Comparison of ENCODE assay signal across 20 cellular contexts in genomic region chr10:69506487-69506833, GRCh38. TPM values are rescaled to one million over a fixed set of nuclear protein-coding genes. Genes with fewer than 3 reads are reported as not detected.
DNase-seq lines count a peak whose midpoint lies in the region; ATAC-seq, FAIRE-seq and TF ChIP-seq lines count a peak whose summit lies in the region.
"Had no signal": no experiment of that assay in that cellular context is flagged by ENCODE, and none has a peak within 500 bp of the region (broad histone marks: within the 10 kb centered on the region; RNA-seq: fewer than 3 reads in every experiment).

No MANE protein-coding gene starts in this region.

- peak overlapping the region; percentile 65 to 91; a peak in 5 of 6 replicates for H3K27ac ChIP-seq in A549
- H3K27ac ChIP-seq in HCT116 (ENCODE audit: low read depth, low read length), result peak overlapping the region; percentile 41; the same call in 1 of the 2 replicates
- peak overlapping the region in 3 of 4 donors; percentile 82 to 84 (median 83) for H3K27ac ChIP-seq in gastroesophageal sphincter
- peak overlapping the region; percentile 69 to 93 (median 78) for H3K27ac ChIP-seq in sigmoid colon
- H3K27ac ChIP-seq: ascending aorta, epithelial cell of prostate, neutrophil had no signal

- H3K9ac ChIP-seq in HCT116 (ENCODE audit: low read length), result no peak overlapping the region

- TF ChIP-seq CTCF in A549 (IDR thresholded peaks at IDR 0.05) (no peak), HCT116 (IDR thresholded peaks at IDR 0.05 in 2 of 3, conservative IDR thresholded peaks at IDR 0.05 in 1 of 3; ENCODE audit: borderline replicate concordance in 1 of 3, insufficient read depth in 1 of 3, low read depth in 2 of 3, low read length in 2 of 3) (no peak), gastroesophageal sphincter (IDR thresholded peaks at IDR 0.05) (no peak), sigmoid colon (IDR thresholded peaks at IDR 0.05) (no peak)

- peaks cover 13% of the 10 kb centered on the region for H3K4me1 ChIP-seq in A549
- H3K4me1 ChIP-seq in HCT116 (ENCODE audit: control insufficient read depth in 1 of 2, insufficient read depth in 2 of 2, low read length in 2 of 2), result peaks cover 7 to 13% of the 10 kb centered on the region in 2 experiments; a peak in 3 of 4 replicates
- peaks cover 0 to 29% (median 5%) of the 10 kb centered on the region in 3 donors for H3K4me1 ChIP-seq in gastroesophageal sphincter
- peaks cover 0 to 28% (median 23%) of the 10 kb centered on the region in 4 donors for H3K4me1 ChIP-seq in sigmoid colon

- 100% methylated on average over 2 of the region's 3 CpGs for WGBS in A549 (ENCODE audit: missing lambda C conversion rate)
- WGBS in gastroesophageal sphincter (ENCODE audit: low coverage in 1 of 2), 2 donors, result 80% methylated on average over 1 of the region's 3 CpGs; no CpG with 5 or more reads in 1 of the 2 donors
- 92 to 95% methylated on average over 3 of the region's 3 CpGs for WGBS in sigmoid colon, 2 donors

- TF ChIP-seq RAD21 in A549 (conservative IDR thresholded peaks at IDR 0.05 in 1 of 2, IDR thresholded peaks at IDR 0.05 in 1 of 2) (no peak), HCT116 (IDR thresholded peaks at IDR 0.05; ENCODE audit: low read depth) (no peak)

- intact Hi-C loops in HCT116 (cut with micrococcal nuclease), result loop anchor here (5.0 to 10.0 kb wide), 2 partner anchors 52 to 269 kb away; partner anchors contain the start of gene TSPAN15
- intact Hi-C loops in sigmoid colon (cut with DNase I), result loop anchor here (10.0 kb wide), 1 partner anchor 182 kb away; no protein-coding TSS in a partner anchor

- H3K79me2 ChIP-seq in HCT116 (ENCODE audit: insufficient read depth, low read length), result no peaks in the 10 kb centered on the region

- H2AFZ ChIP-seq in HCT116 (ENCODE audit: low read depth, low read length, poor library complexity, severe bottlenecking), result no peak overlapping the region

- FAIRE-seq in A549 (lab: Jason Lieb, UNC), result no peak
- FAIRE-seq: GM12878 had no signal

- DNase-seq in A549 (ENCODE audit: low read depth in 1 of 2, low spot score in 1 of 2), result no peak
- DNase-seq in HCT116 (ENCODE audit: low read depth, low spot score), result no peak
- no peak for DNase-seq in sigmoid colon
- DNase-seq in DMS153 (lab: John Stamatoyannopoulos, UW), result no peak
- DNase-seq in T-helper 2 cell, result no peak
- DNase-seq: activated CD8-positive, alpha-beta T cell treated with anti-CD3 and anti-CD28 coated beads, Interleukin-2, amount 10 ng/mL, durations not matched to agents 7 days and 5 days; colonic mucosa; GOT3; KBM-7; NCI-H1092 treated with DMSO at 0.1 percent for 48 hours; NCI-H2171 treated with DMSO at 0.1 percent for 48 hours; NCI-H82; stimulated activated CD4-positive, alpha-beta T cell treated with anti-CD3 and anti-CD28 coated beads, Interleukin-4, amount 100 ng/mL, for 4 hours had no signal

- H3K36me3 ChIP-seq in HCT116 (ENCODE audit: control insufficient read depth in 1 of 2, insufficient read depth in 2 of 2, low read length in 2 of 2) (no peaks in the 10 kb centered on the region; a peak in 1 of 4 replicates), gastroesophageal sphincter (peaks cover 0 to 37% of the 10 kb centered on the region in 2 donors), sigmoid colon (peaks cover 0 to 28% (median 13%) of the 10 kb centered on the region in 4 donors)
- H3K36me3 ChIP-seq: ascending aorta, neutrophil had no signal

- TF ChIP-seq POLR2A in A549 (IDR thresholded peaks at IDR 0.05; ENCODE audit: low read length) (no peak), HCT116 (IDR thresholded peaks at IDR 0.05; ENCODE audit: borderline replicate concordance, extremely low read depth, insufficient read depth, insufficient read length) (no peak), gastroesophageal sphincter (IDR thresholded peaks at IDR 0.05) (no peak), sigmoid colon (IDR thresholded peaks at IDR 0.05) (no peak)

- POLR2A ChIA-PET in A549 (lab: Yijun Ruan, JAX), result no interaction called here
- POLR2A ChIA-PET in HCT116 (lab: Charles Lee), result no interaction called here

- H3K9me3 ChIP-seq in A549, result no peaks in the 10 kb centered on the region
- H3K9me3 ChIP-seq in HCT116 (ENCODE audit: control insufficient read depth in 1 of 2, insufficient read depth in 1 of 2, low read depth in 1 of 2, low read length in 2 of 2), result no peaks in the 10 kb centered on the region
- no peaks in the 10 kb centered on the region for H3K9me3 ChIP-seq in gastroesophageal sphincter
- H3K9me3 ChIP-seq in sigmoid colon, result no peaks in the 10 kb centered on the region
- H3K9me3 ChIP-seq: ascending aorta, colonic mucosa, neutrophil had no signal

- no peak overlapping the region for H3K4me3 ChIP-seq in A549
- H3K4me3 ChIP-seq in HCT116 (replicated peaks in 1 of 2; ENCODE audit: low read depth in 1 of 2, low read length in 2 of 2), result no peak overlapping the region
- no peak overlapping the region for H3K4me3 ChIP-seq in gastroesophageal sphincter
- no peak overlapping the region for H3K4me3 ChIP-seq in sigmoid colon
- H3K4me3 ChIP-seq: ascending aorta, colonic mucosa, GM12878 had no signal

- RAD21 ChIA-PET in HCT116 (lab: Charles Lee; ENCODE audit: low non-redundant PET in 1 of 2, low total read pairs in 2 of 2, uncharacterized antibody in 2 of 2, unreplicated experiment in 2 of 2), result no interaction called here

- ATAC-seq in A549 (peak; percentile 4 to 28; a peak in 1 of 6 replicates), HCT116 (no peak), gastroesophageal sphincter (no peak), GM19455 (IDR thresholded peaks at IDR 0.05; ENCODE audit: unreplicated experiment) (no peak), HG02970 (IDR thresholded peaks at IDR 0.05; ENCODE audit: low FRiP score, unreplicated experiment) (no peak)
- ATAC-seq: activated CD8-positive, alpha-beta T cell treated with anti-CD3 and anti-CD28 coated beads, Interleukin-2, amount 10 ng/mL, durations not matched to agents 7 days and 5 days; GM12878 had no signal

- no peaks in the 10 kb centered on the region for H3K9me2 ChIP-seq in HCT116 (ENCODE audit: insufficient read depth)

- TF ChIP-seq EP300 in A549 (IDR thresholded peaks at IDR 0.05) (no peak), gastroesophageal sphincter (IDR thresholded peaks at IDR 0.05) (no peak), sigmoid colon (IDR thresholded peaks at IDR 0.05) (no peak)

- H3K27me3 ChIP-seq in HCT116 (ENCODE audit: insufficient read depth, low read length), result no peaks in the 10 kb centered on the region
- H3K27me3 ChIP-seq in gastroesophageal sphincter, result no peaks in the 10 kb centered on the region
- H3K27me3 ChIP-seq in sigmoid colon, result no peaks in the 10 kb centered on the region
- H3K27me3 ChIP-seq: ascending aorta, colonic mucosa had no signal

- BruUV-seq in HCT116 (replicated peaks; lab: Mats Ljungman, UMichigan), result no TSS peak

- CTCF ChIA-PET in A549 (lab: Yijun Ruan, JAX) (interaction anchor here (0.6 to 16.2 kb wide), 22 partner anchors 9 to 298 kb away, joined by 3 to 385 read pairs (median 16); partner anchors contain the start of genes TACR2 and TSPAN15), HCT116 (lab: Charles Lee) (interaction anchor here (1.5 to 4.9 kb wide), 5 partner anchors 58 to 100 kb away, joined by 4 to 46 read pairs (median 6); no protein-coding TSS in a partner anchor)

- H3K4me2 ChIP-seq in A549, result no peak overlapping the region
- H3K4me2 ChIP-seq in HCT116 (ENCODE audit: low read length), result no peak overlapping the region

- no peaks in the 10 kb centered on the region for H4K20me1 ChIP-seq in HCT116 (ENCODE audit: insufficient read depth)

TF ChIP-seq in A549, 52 proteins besides CTCF, POLR2A, EP300 and RAD21 (continues in another document):
- TF ChIP-seq NFE2L2 (conservative IDR thresholded peaks at IDR 0.05; ENCODE audit: low read length) (no peak), KDM1A (IDR thresholded peaks at IDR 0.05; ENCODE audit: low read depth) (no peak), ZNF302 (CRISPR knock-in tag; IDR thresholded peaks at IDR 0.05) (no peak), JUN (IDR thresholded peaks at IDR 0.05) (no peak), RARB (CRISPR knock-in tag; IDR thresholded peaks at IDR 0.05) (no peak), CHD2 (IDR thresholded peaks at IDR 0.05; ENCODE audit: low read length, partially characterized antibody) (no peak), RFX5 (IDR thresholded peaks at IDR 0.05) (no peak), TFCP2L1 (CRISPR knock-in tag; IDR thresholded peaks at IDR 0.05) (no peak)

TF ChIP-seq in HCT116, 20 proteins besides CTCF, POLR2A, EP300 and RAD21 (continues in another document):
- TF ChIP-seq ZFX (IDR thresholded peaks at IDR 0.05) (no peak), ZNF274 (IDR thresholded peaks at IDR 0.05; ENCODE audit: low read depth, low read length) (no peak), FOSL1 (IDR thresholded peaks at IDR 0.05; ENCODE audit: low read depth) (no peak), SIN3A (IDR thresholded peaks at IDR 0.05; ENCODE audit: low read depth) (no peak), YY1 (IDR thresholded peaks at IDR 0.05; ENCODE audit: extremely low read depth, insufficient replicate concordance, low read depth, low read length) (no peak), EZH2phosphoT487 (IDR thresholded peaks at IDR 0.05; ENCODE audit: borderline replicate concordance) (no peak), POLR2AphosphoS5 (IDR thresholded peaks at IDR 0.05; ENCODE audit: low read depth, low read length) (no peak), CEBPB (IDR thresholded peaks at IDR 0.05; ENCODE audit: low read depth) (no peak), ATF3 (IDR thresholded peaks at IDR 0.05) (no peak), TCF7L2 (IDR thresholded peaks at IDR 0.05; ENCODE audit: borderline replicate concordance, extremely low read depth, insufficient read depth, insufficient read length) (no peak), EGR1 (IDR thresholded peaks at IDR 0.05; ENCODE audit: low read depth) (no peak), SP1 (IDR thresholded peaks at IDR 0.05; ENCODE audit: low read depth) (no peak), SRF (IDR thresholded peaks at IDR 0.05; ENCODE audit: low read depth) (no peak), EZH2 (IDR thresholded peaks at IDR 0.05) (no peak)

RNA-seq across cellular contexts. Expression of gene TSPAN15, which starts 55.2 kb away (rescaled TPM):
- polyA plus RNA-seq in A549 (2011; rRNA removed) (89.0 and 89.6 TPM in 2 replicates), A549 (2017; fragmentation: RNase III; extraction: RNeasy Plus Mini Kit Qiagen cat#74134 plus additional on column Dnase treatment) (49.3 to 60.2 TPM (median 54.4 TPM) in 3 replicates), sigmoid colon (100 to 1,000 TPM in 1 of 3 donors, 10 to 100 TPM in 2; 43.0 to 100 (median 70.9) TPM)
- 159 and 209 TPM in 2 replicates for polyA plus RNA-seq in A549 (2012; cell fraction: cytosol; rRNA removed)
- 211 and 234 TPM in 2 replicates for polyA plus RNA-seq in A549 (2012; cell fraction: nucleus; rRNA removed)
- polyA minus RNA-seq in A549 (2011; rRNA and poly(A)+ RNA removed), result 132 and 156 TPM in 2 replicates
- total RNA-seq in HCT116 (2021; ENCODE audit: unreplicated experiment) (16.0 TPM), gastroesophageal sphincter (10 to 100 TPM; 51.9 to 66.7 (median 58.1) TPM), sigmoid colon (10 to 100 TPM; 55.4 to 76.4 (median 67.4) TPM)
- 30.7 and 42.6 TPM in 2 replicates for polyA plus RNA-seq in HCT116 (2012)

Comparison
In these comparisons a context has a peak if more than half of its experiments do, and no peak if none do; other contexts are left out.
1. ATAC-seq: peak in A549 (2 of 2); none in HCT116 (single experiment), gastroesophageal sphincter (single experiment), GM19455 (single experiment) and HG02970 (single experiment).
2. Peak in every context shown above with its lines, with median percentiles within 50 percentile points of each other: H3K27ac ChIP-seq.